ENCODE assay signal across 15 cellular contexts in genomic region chr4:41322613-41323012, GRCh38.
DNase-seq lines count a peak whose midpoint lies in the region; ATAC-seq and TF ChIP-seq lines count a peak whose summit lies in the region.
"Had no signal": no experiment of that assay in that cellular context is flagged by ENCODE, and none has a peak within 500 bp of the region (broad histone marks: within the 10 kb centered on the region; RNA-seq: fewer than 3 reads in every experiment).

No MANE protein-coding gene starts in this region.

- peaks cover 11% of the 10 kb centered on the region for H3K4me1 Mint-ChIP-seq in memory B cell
- H3K4me1 Mint-ChIP-seq: CD8-positive, alpha-beta memory T cell had no signal

- no peak overlapping the region for H3K9ac ChIP-seq in BLaER1
- H3K9ac ChIP-seq: KMS-11 had no signal

- H3K9me3 Mint-ChIP-seq in memory B cell = no peaks in the 10 kb centered on the region

- no peaks in the 10 kb centered on the region for H3K36me3 Mint-ChIP-seq in memory B cell
- H3K36me3 Mint-ChIP-seq: CD8-positive, alpha-beta memory T cell had no signal

- H3K27me3 Mint-ChIP-seq in memory B cell = no peaks in the 10 kb centered on the region

- no peak overlapping the region for H3K27ac ChIP-seq in BLaER1
- H3K27ac ChIP-seq: KMS-11 had no signal

- ATAC-seq in memory B cell (ENCODE audit: low read depth) (peak; percentile 66), HG02642 (IDR thresholded peaks at IDR 0.05; ENCODE audit: poor library complexity, unreplicated experiment) (no peak)
- ATAC-seq: HepG2 had no signal

- H3K36me3 ChIP-seq in BLaER1 = no peaks in the 10 kb centered on the region
- H3K36me3 ChIP-seq: HAP-1 had no signal

- H3K4me3 ChIP-seq in BLaER1 (no peak overlapping the region), GM12865 (ENCODE audit: low read depth, low read length) (no peak overlapping the region)
- H3K4me3 ChIP-seq: HAP-1 had no signal

- no peak overlapping the region for H3K27ac Mint-ChIP-seq in memory B cell
- H3K27ac Mint-ChIP-seq: CD8-positive, alpha-beta memory T cell had no signal

- peak overlapping the region; percentile 28 for H3K4me2 ChIP-seq in BLaER1
- H3K4me2 ChIP-seq: KMS-11 had no signal

- no peaks in the 10 kb centered on the region for H3K27me3 ChIP-seq in BLaER1

- DNase-seq in GM12865 (ENCODE audit: low read depth) = peak; percentile 2
- peak; percentile 21 for DNase-seq in NCI-H526 treated with DMSO at 0.1 percent for 48 hours (lab: John Stamatoyannopoulos, UW)
- no peak for DNase-seq in memory B cell (ENCODE audit: low spot score in 2 of 2)
- no peak for DNase-seq in NCI-H2196 treated with DMSO at 0.1 percent for 48 hours (lab: John Stamatoyannopoulos, UW; ENCODE audit: unreplicated experiment)
- no peak for DNase-seq in AML-193 (lab: John Stamatoyannopoulos, UW)
- DNase-seq in central memory CD4-positive, alpha-beta T cell = no peak
- DNase-seq: 8988T; Caco-2; CD8-positive, alpha-beta memory T cell; DMS79 had no signal

- no peaks in the 10 kb centered on the region for H3K9me3 ChIP-seq in BLaER1

- peaks cover 13% of the 10 kb centered on the region for H3K4me1 ChIP-seq in BLaER1

- no peak for TF ChIP-seq CTCF in GM12865 (IDR thresholded peaks at IDR 0.05; ENCODE audit: insufficient read depth, low read depth, low read length, missing control alignments)

- no peaks in the 10 kb centered on the region for H4K20me1 ChIP-seq in BLaER1

- no peak overlapping the region for H3K4me3 Mint-ChIP-seq in memory B cell
- H3K4me3 Mint-ChIP-seq: CD8-positive, alpha-beta memory T cell had no signal

Comparison
In these comparisons a context has a peak if more than half of its experiments do, and no peak if none do; other contexts are left out.
1. DNase-seq: peak in GM12865 (single experiment) and NCI-H526 treated with DMSO at 0.1 percent for 48 hours (single experiment); none in memory B cell (0 of 2), NCI-H2196 treated with DMSO at 0.1 percent for 48 hours (single experiment), AML-193 (0 of 2) and central memory CD4-positive, alpha-beta T cell (single experiment).